22 cellular contexts compared by ENCODE assay signal in genomic region chr5:130555429-130555828, GRCh38.
"Had no signal": no experiment of that assay in that cellular context is flagged by ENCODE, and none has a peak within 500 bp of the region (broad histone marks: within the 10 kb centered on the region; RNA-seq: fewer than 3 reads in every experiment).

No MANE protein-coding gene starts in this region.

- H3K4me3 ChIP-seq: left lung, transverse colon had no signal

- H3K4me1 ChIP-seq: left lung, transverse colon had no signal

- H3K4me3 Mint-ChIP-seq: activated CD4-positive, alpha-beta T cell treated with anti-CD3 and anti-CD28 coated beads, Interleukin-2, amount 10 ng/mL, durations not matched to agents 7 days and 5 days; activated CD8-positive, alpha-beta T cell treated with anti-CD3 and anti-CD28 coated beads, Interleukin-2, amount 10 ng/mL, durations not matched to agents 7 days and 5 days; activated naive CD4-positive, alpha-beta T cell treated with anti-CD3 and anti-CD28 coated beads, Interleukin-2, amount 50 U/mL, for 24 hours; activated T-helper 1 cell treated with anti-CD3 and anti-CD28 coated beads, Interleukin-12 subunit alpha, Interleukin-12 subunit beta, Interleukin-2, Interleukin-4 antibody, amounts not matched to agents 30 ng/mL and 10 ng/mL and 1 ng/mL, durations not matched to agents 14 hours and 24 hours and 36 hours; brain; dendritic cell treated with granulocyte-macrophage colony-stimulating factor and Interleukin-4, amounts not matched to agents 40 ng/mL and 50 ng/mL, for 4 days; immature natural killer cell; mesothelial cell of epicardium; natural killer cell; stimulated activated naive B cell treated with anti-CD40 and anti-IgM and Interleukin-4, amounts not matched to agents 10 μg/mL and 1 μg/mL and 100 μg/mL, for 72 hours had no signal

- H3K4me1 Mint-ChIP-seq: activated CD4-positive, alpha-beta T cell treated with anti-CD3 and anti-CD28 coated beads, Interleukin-2, amount 10 ng/mL, durations not matched to agents 7 days and 5 days; activated naive CD4-positive, alpha-beta T cell treated with anti-CD3 and anti-CD28 coated beads, Interleukin-2, amount 50 U/mL, for 24 hours; brain; immature natural killer cell; mesothelial cell of epicardium; natural killer cell; stimulated activated naive B cell treated with anti-CD40 and anti-IgM and Interleukin-4, amounts not matched to agents 10 μg/mL and 1 μg/mL and 100 μg/mL, for 72 hours had no signal

- H3K27ac ChIP-seq: foreskin keratinocyte, left lung, transverse colon had no signal

- H3K27me3 ChIP-seq: foreskin keratinocyte, left lung, transverse colon had no signal

- H3K36me3 Mint-ChIP-seq: activated naive CD4-positive, alpha-beta T cell treated with anti-CD3 and anti-CD28 coated beads, Interleukin-2, amount 50 U/mL, for 24 hours; brain; immature natural killer cell; mesothelial cell of epicardium; stimulated activated naive B cell treated with anti-CD40 and anti-IgM and Interleukin-4, amounts not matched to agents 10 μg/mL and 1 μg/mL and 100 μg/mL, for 72 hours had no signal

- FAIRE-seq: urothelium cell line had no signal

- DNase-seq: activated CD4-positive, alpha-beta T cell treated with anti-CD3 and anti-CD28 coated beads, Interleukin-2, amount 10 ng/mL, durations not matched to agents 7 days and 5 days; activated CD4-positive, CD25-positive, alpha-beta regulatory T cell treated with anti-CD3 and anti-CD28 coated beads, Interleukin-2, amount 50 U/mL, for 72 hours; activated CD8-positive, alpha-beta T cell treated with anti-CD3 and anti-CD28 coated beads, Interleukin-2, amount 10 ng/mL, durations not matched to agents 7 days and 5 days; activated gamma-delta T cell; anterior cingulate cortex; effector CD4-positive, alpha-beta T cell; erythroblast; foreskin keratinocyte; immature natural killer cell; left lung; natural killer cell; retina; stimulated activated CD4-positive, alpha-beta T cell treated with anti-CD3 and anti-CD28 coated beads, Interleukin-2, amount 100 ng/mL, for 48 hours; stimulated activated CD8-positive, alpha-beta memory T cell treated with anti-CD3 and anti-CD28 coated beads, Interleukin-4, amount 100 ng/mL, for 48 hours; stimulated activated naive B cell treated with anti-CD40 and anti-IgM and Interleukin-4, amounts not matched to agents 10 μg/mL and 1 μg/mL and 100 μg/mL, for 72 hours; transverse colon had no signal

- ATAC-seq: activated CD8-positive, alpha-beta T cell treated with anti-CD3 and anti-CD28 coated beads, Interleukin-2, amount 10 ng/mL, durations not matched to agents 7 days and 5 days; foreskin keratinocyte; left lung; natural killer cell; stimulated activated naive B cell treated with anti-CD40 and anti-IgM and Interleukin-4, amounts not matched to agents 10 μg/mL and 1 μg/mL and 100 μg/mL, for 72 hours had no signal

- H3K27me3 Mint-ChIP-seq: brain; dendritic cell treated with granulocyte-macrophage colony-stimulating factor and Interleukin-4, amounts not matched to agents 40 ng/mL and 50 ng/mL, for 4 days; stimulated activated naive B cell treated with anti-CD40 and anti-IgM and Interleukin-4, amounts not matched to agents 10 μg/mL and 1 μg/mL and 100 μg/mL, for 72 hours had no signal

- H3K27ac Mint-ChIP-seq: activated CD4-positive, alpha-beta T cell treated with anti-CD3 and anti-CD28 coated beads, Interleukin-2, amount 10 ng/mL, durations not matched to agents 7 days and 5 days; activated CD8-positive, alpha-beta T cell treated with anti-CD3 and anti-CD28 coated beads, Interleukin-2, amount 10 ng/mL, durations not matched to agents 7 days and 5 days; activated naive CD4-positive, alpha-beta T cell treated with anti-CD3 and anti-CD28 coated beads, Interleukin-2, amount 50 U/mL, for 24 hours; activated T-helper 1 cell treated with anti-CD3 and anti-CD28 coated beads, Interleukin-12 subunit alpha, Interleukin-12 subunit beta, Interleukin-2, Interleukin-4 antibody, amounts not matched to agents 30 ng/mL and 10 ng/mL and 1 ng/mL, durations not matched to agents 14 hours and 24 hours and 36 hours; brain; dendritic cell treated with granulocyte-macrophage colony-stimulating factor and Interleukin-4, amounts not matched to agents 40 ng/mL and 50 ng/mL, for 4 days; immature natural killer cell; mesothelial cell of epicardium; natural killer cell; stimulated activated naive B cell treated with anti-CD40 and anti-IgM and Interleukin-4, amounts not matched to agents 10 μg/mL and 1 μg/mL and 100 μg/mL, for 72 hours had no signal

- H3K36me3 ChIP-seq: left lung, transverse colon had no signal

- H3K9me3 Mint-ChIP-seq: activated CD4-positive, alpha-beta T cell treated with anti-CD3 and anti-CD28 coated beads, Interleukin-2, amount 10 ng/mL, durations not matched to agents 7 days and 5 days; activated T-helper 1 cell treated with anti-CD3 and anti-CD28 coated beads, Interleukin-12 subunit alpha, Interleukin-12 subunit beta, Interleukin-2, Interleukin-4 antibody, amounts not matched to agents 30 ng/mL and 10 ng/mL and 1 ng/mL, durations not matched to agents 14 hours and 24 hours and 36 hours had no signal

- H3K9me3 ChIP-seq: transverse colon had no signal
